ENCODE assay signal across 10 cellular contexts in genomic region chr2:182101263-182101662, GRCh38.
A peak's percentile ranks its signal among the peaks of the same experiment; 100 is the strongest.
DNase-seq lines count a peak whose midpoint lies in the region; ATAC-seq and TF ChIP-seq lines count a peak whose summit lies in the region.
"Had no signal": no experiment of that assay in that cellular context is flagged by ENCODE, and none has a peak within 500 bp of the region (broad histone marks: within the 10 kb centered on the region; RNA-seq: fewer than 3 reads in every experiment).

No MANE protein-coding gene starts in this region.

- no peaks in the 10 kb centered on the region for H3K23me2 ChIP-seq in H9 (ENCODE audit: insufficient read length, low read depth, low read length, poor library complexity, severe bottlenecking)

- no peak overlapping the region for H2AFZ ChIP-seq in H9 (ENCODE audit: low read length)

- H3K14ac ChIP-seq in H9 (ENCODE audit: insufficient read depth, low read length), result no peak overlapping the region

- H3K4me3 ChIP-seq in GM12865 (ENCODE audit: low read depth, low read length), result no peak overlapping the region
- H3K4me3 ChIP-seq: uterus had no signal

- H3K4me2 ChIP-seq in H9 (ENCODE audit: insufficient read depth, insufficient read length, low read length), result no peak overlapping the region

- no peak for ATAC-seq in GM19452 (IDR thresholded peaks at IDR 0.05; ENCODE audit: unreplicated experiment)

- no peaks in the 10 kb centered on the region for H3K79me2 ChIP-seq in H9 (ENCODE audit: insufficient read depth, low read length)

- no peak overlapping the region for H4K5ac ChIP-seq in H9 (ENCODE audit: insufficient read length, low read depth, low read length)

- no peak overlapping the region for H3K27ac Mint-ChIP-seq in H9

- H2BK15ac ChIP-seq in H9 (ENCODE audit: low read depth, low read length), result no peak overlapping the region

- no peak overlapping the region for H3K4ac ChIP-seq in H9 (ENCODE audit: low read depth, low read length)

- no peaks in the 10 kb centered on the region for H3K9me3 ChIP-seq in H9 (ENCODE audit: control insufficient read depth, low read depth, low read length)
- H3K9me3 ChIP-seq: uterus had no signal

- no peak overlapping the region for H3K18ac ChIP-seq in H9 (ENCODE audit: insufficient read length, low read depth, low read length)

- no peak overlapping the region for H2BK120ac ChIP-seq in H9 (ENCODE audit: low read depth, low read length, poor library complexity, severe bottlenecking)

- no peaks in the 10 kb centered on the region for H4K20me1 ChIP-seq in H9 (ENCODE audit: control insufficient read depth, insufficient read depth, insufficient read length)

- no peaks in the 10 kb centered on the region for H3K79me1 ChIP-seq in H9 (ENCODE audit: insufficient read depth, low read depth, low read length, poor library complexity, severe bottlenecking)

- no peaks in the 10 kb centered on the region for H3K27me3 ChIP-seq in H9 (ENCODE audit: insufficient read depth, low read length)
- H3K27me3 ChIP-seq: uterus had no signal

- H3K4me3 Mint-ChIP-seq in H9, result no peak overlapping the region

- no peak overlapping the region for H4K91ac ChIP-seq in H9 (ENCODE audit: insufficient read length, low read depth, low read length)

- H3T11ph ChIP-seq in H9 (ENCODE audit: low read length), result no peak overlapping the region

- in situ Hi-C loops in KBM-7 (cut with MboI; ENCODE audit: low pct_unique_long_range_greater_than_20kb, low sequenced_read_pairs), result no loop called here

- H3K4me1 Mint-ChIP-seq in H9, result peaks cover 9 to 12% of the 10 kb centered on the region in 2 experiments

- no peak overlapping the region for H4K8ac ChIP-seq in H9 (replicated peaks; ENCODE audit: insufficient read length, low read depth, low read length)

- no peak overlapping the region for H3K23ac ChIP-seq in H9 (ENCODE audit: insufficient read length, low read depth, low read length)

- no peak overlapping the region for H3K9ac ChIP-seq in H9 (ENCODE audit: extremely low read depth, insufficient read length, low read length)

- no peak overlapping the region for H3K56ac ChIP-seq in H9 (ENCODE audit: insufficient read length, low read depth, low read length)

- TF ChIP-seq CTCF in GM12865 (IDR thresholded peaks at IDR 0.05; ENCODE audit: insufficient read depth, low read depth, low read length, missing control alignments) (peak; percentile 8), H9 (conservative IDR thresholded peaks at IDR 0.05) (peak; percentile 62)

- no peaks in the 10 kb centered on the region for H3K4me1 ChIP-seq in H9 (ENCODE audit: insufficient read depth, low read length)
- H3K4me1 ChIP-seq: uterus had no signal

- no peaks in the 10 kb centered on the region for H3K27me3 Mint-ChIP-seq in H9 (ENCODE audit: low read depth)

- H3K27ac ChIP-seq in H9 (ENCODE audit: insufficient read length, low read depth, low read length), result no peak overlapping the region
- H3K27ac ChIP-seq: uterus had no signal

- DNase-seq in GM12865 (ENCODE audit: low read depth), result peak; percentile 5
- no peak for DNase-seq in H9
- peak; percentile 78 for DNase-seq in OCI-M1 (lab: John Stamatoyannopoulos, UW)
- peak; percentile 10 for DNase-seq in iPS-NIHi11 (ENCODE audit: low spot score)
- no peak for DNase-seq in C1 segment of cervical spinal cord (lab: John Stamatoyannopoulos, UW)
- no peak for DNase-seq in KBM-7
- no peak for DNase-seq in DMS114 treated with DMSO at 0.1 percent for 48 hours (lab: John Stamatoyannopoulos, UW; ENCODE audit: unreplicated experiment)
- DNase-seq: stimulated activated CD4-positive, alpha-beta T cell treated with anti-CD3 and anti-CD28 coated beads, Interleukin-2, amount 100 ng/mL, for 48 hours; uterus had no signal

- no peak overlapping the region for H2BK5ac ChIP-seq in H9 (ENCODE audit: insufficient read length, low read length)

- no peak overlapping the region for H2BK20ac ChIP-seq in H9 (ENCODE audit: low read depth, low read length, poor library complexity, severe bottlenecking)

- no peak overlapping the region for H2AK5ac ChIP-seq in H9 (ENCODE audit: insufficient read length, low read length)

- no peaks in the 10 kb centered on the region; a peak in 1 of 7 replicates for H3K36me3 Mint-ChIP-seq in H9 (ENCODE audit: insufficient read depth in 1 of 3, low read depth in 3 of 3)

- peaks cover 0 to 2% of the 10 kb centered on the region in 2 experiments; a peak in 1 of 5 replicates for H3K9me3 Mint-ChIP-seq in H9

- H2BK12ac ChIP-seq in H9 (ENCODE audit: insufficient read length, low read depth, low read length), result no peak overlapping the region

Comparison
In these comparisons a context has a peak if more than half of its experiments do, and no peak if none do; other contexts are left out.
1. DNase-seq: peak in GM12865 (single experiment), OCI-M1 (single experiment) and iPS-NIHi11 (single experiment); none in H9 (single experiment), C1 segment of cervical spinal cord (0 of 14), KBM-7 (single experiment) and DMS114 treated with DMSO at 0.1 percent for 48 hours (single experiment).